ENCODE assay signal across 9 cellular contexts in genomic region chr6:99151634-99152344, GRCh38.
DNase-seq lines count a peak whose midpoint lies in the region; ATAC-seq and TF ChIP-seq lines count a peak whose summit lies in the region.
"Had no signal": no experiment of that assay in that cellular context is flagged by ENCODE, and none has a peak within 500 bp of the region (broad histone marks: within the 10 kb centered on the region; RNA-seq: fewer than 3 reads in every experiment).

No MANE protein-coding gene starts in this region.

- no peak overlapping the region for H3K27ac Mint-ChIP-seq in WTC11
- H3K27ac Mint-ChIP-seq: IgD-negative memory B cell had no signal

- no peaks in the 10 kb centered on the region for H3K36me3 Mint-ChIP-seq in WTC11
- H3K36me3 Mint-ChIP-seq: IgD-negative memory B cell had no signal

- CTCF ChIA-PET in WTC11 (lab: Charles Lee): interaction anchor here (0.6 to 4.0 kb wide), 21 partner anchors 8 to 155 kb away, joined by 3 to 37 read pairs (median 5); no protein-coding TSS in a partner anchor

- H3K27me3 Mint-ChIP-seq in WTC11 (ENCODE audit: low read depth): peaks cover 4% of the 10 kb centered on the region; the same call in 1 of the 2 replicates

- H3K4me1 Mint-ChIP-seq in WTC11: peaks cover 10% of the 10 kb centered on the region

- DNase-seq in 8988T: peak; percentile 31
- peak; percentile 1 for DNase-seq in GM04504 (ENCODE audit: low read depth)
- peak; percentile 8 for DNase-seq in H4 (ENCODE audit: low spot score)
- DNase-seq in WTC11 (ENCODE audit: low spot score): peak; percentile 84
- peak; percentile 45 for DNase-seq in glomerular visceral epithelial cell (ENCODE audit: extremely low spot score)
- peak; percentile 18 for DNase-seq in stimulated activated CD4-positive, alpha-beta T cell treated with anti-CD3 and anti-CD28 coated beads, Interleukin-4, amount 100 ng/mL, for 24 hours
- no peak for DNase-seq in ureter (ENCODE audit: low spot score)

- no peak for TF ChIP-seq EP300 in Ishikawa (IDR thresholded peaks at IDR 0.05; ENCODE audit: borderline replicate concordance)

- POLR2A ChIA-PET in WTC11 (lab: Charles Lee): no interaction called here

- H3K4me3 Mint-ChIP-seq in WTC11: no peak overlapping the region
- H3K4me3 Mint-ChIP-seq: IgD-negative memory B cell had no signal

- peak; percentile 93 for ATAC-seq in WTC11

- TF ChIP-seq RAD21 in Ishikawa (IDR thresholded peaks at IDR 0.05; ENCODE audit: low read depth): peak; percentile 76

- H3K9me3 Mint-ChIP-seq in WTC11: no peaks in the 10 kb centered on the region

- TF ChIP-seq CTCF in WTC11 (IDR thresholded peaks at IDR 0.05): peak; percentile 60

TF ChIP-seq in Ishikawa, 13 proteins besides CTCF, POLR2A, EP300 and RAD21:
- no peak for TF ChIP-seq NFIC (IDR thresholded peaks at IDR 0.05)
- TF ChIP-seq FOXM1 (IDR thresholded peaks at IDR 0.05; ENCODE audit: borderline replicate concordance, low read depth): no peak
- TF ChIP-seq CREB1 (IDR thresholded peaks at IDR 0.05; ENCODE audit: low read depth): no peak
- TF ChIP-seq TEAD4 (IDR thresholded peaks at IDR 0.05): no peak
- TF ChIP-seq TAF1 (IDR thresholded peaks at IDR 0.05; ENCODE audit: low read depth): no peak
- no peak for TF ChIP-seq ZBTB7A (IDR thresholded peaks at IDR 0.05; ENCODE audit: low read depth)
- no peak for TF ChIP-seq TCF12 (IDR thresholded peaks at IDR 0.05; ENCODE audit: low read depth)
- TF ChIP-seq CEBPB (IDR thresholded peaks at IDR 0.05): no peak
- TF ChIP-seq, protein P1, sequence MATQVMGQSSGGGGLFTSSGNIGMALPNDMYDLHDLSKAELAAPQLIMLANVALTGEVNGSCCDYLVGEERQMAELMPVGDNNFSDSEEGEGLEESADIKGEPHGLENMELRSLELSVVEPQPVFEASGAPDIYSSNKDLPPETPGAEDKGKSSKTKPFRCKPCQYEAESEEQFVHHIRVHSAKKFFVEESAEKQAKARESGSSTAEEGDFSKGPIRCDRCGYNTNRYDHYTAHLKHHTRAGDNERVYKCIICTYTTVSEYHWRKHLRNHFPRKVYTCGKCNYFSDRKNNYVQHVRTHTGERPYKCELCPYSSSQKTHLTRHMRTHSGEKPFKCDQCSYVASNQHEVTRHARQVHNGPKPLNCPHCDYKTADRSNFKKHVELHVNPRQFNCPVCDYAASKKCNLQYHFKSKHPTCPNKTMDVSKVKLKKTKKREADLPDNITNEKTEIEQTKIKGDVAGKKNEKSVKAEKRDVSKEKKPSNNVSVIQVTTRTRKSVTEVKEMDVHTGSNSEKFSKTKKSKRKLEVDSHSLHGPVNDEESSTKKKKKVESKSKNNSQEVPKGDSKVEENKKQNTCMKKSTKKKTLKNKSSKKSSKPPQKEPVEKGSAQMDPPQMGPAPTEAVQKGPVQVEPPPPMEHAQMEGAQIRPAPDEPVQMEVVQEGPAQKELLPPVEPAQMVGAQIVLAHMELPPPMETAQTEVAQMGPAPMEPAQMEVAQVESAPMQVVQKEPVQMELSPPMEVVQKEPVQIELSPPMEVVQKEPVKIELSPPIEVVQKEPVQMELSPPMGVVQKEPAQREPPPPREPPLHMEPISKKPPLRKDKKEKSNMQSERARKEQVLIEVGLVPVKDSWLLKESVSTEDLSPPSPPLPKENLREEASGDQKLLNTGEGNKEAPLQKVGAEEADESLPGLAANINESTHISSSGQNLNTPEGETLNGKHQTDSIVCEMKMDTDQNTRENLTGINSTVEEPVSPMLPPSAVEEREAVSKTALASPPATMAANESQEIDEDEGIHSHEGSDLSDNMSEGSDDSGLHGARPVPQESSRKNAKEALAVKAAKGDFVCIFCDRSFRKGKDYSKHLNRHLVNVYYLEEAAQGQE (IDR thresholded peaks at IDR 0.05; ENCODE audit: low read depth): no peak
- TF ChIP-seq EGR1 (IDR thresholded peaks at IDR 0.05): no peak
- no peak for TF ChIP-seq MAX (IDR thresholded peaks at IDR 0.05)

TF ChIP-seq in WTC11, 78 proteins besides CTCF, POLR2A, EP300 and RAD21 (continues in another document):
- TF ChIP-seq ZNF121 (CRISPR knock-in tag; IDR thresholded peaks at IDR 0.05): no peak
- TF ChIP-seq STAT6 (CRISPR knock-in tag; conservative IDR thresholded peaks at IDR 0.05; ENCODE audit: low read depth): no peak
- TF ChIP-seq, protein P2, sequence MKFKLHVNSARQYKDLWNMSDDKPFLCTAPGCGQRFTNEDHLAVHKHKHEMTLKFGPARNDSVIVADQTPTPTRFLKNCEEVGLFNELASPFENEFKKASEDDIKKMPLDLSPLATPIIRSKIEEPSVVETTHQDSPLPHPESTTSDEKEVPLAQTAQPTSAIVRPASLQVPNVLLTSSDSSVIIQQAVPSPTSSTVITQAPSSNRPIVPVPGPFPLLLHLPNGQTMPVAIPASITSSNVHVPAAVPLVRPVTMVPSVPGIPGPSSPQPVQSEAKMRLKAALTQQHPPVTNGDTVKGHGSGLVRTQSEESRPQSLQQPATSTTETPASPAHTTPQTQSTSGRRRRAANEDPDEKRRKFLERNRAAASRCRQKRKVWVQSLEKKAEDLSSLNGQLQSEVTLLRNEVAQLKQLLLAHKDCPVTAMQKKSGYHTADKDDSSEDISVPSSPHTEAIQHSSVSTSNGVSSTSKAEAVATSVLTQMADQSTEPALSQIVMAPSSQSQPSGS (CRISPR knock-in tag; IDR thresholded peaks at IDR 0.05; ENCODE audit: borderline replicate concordance, low read depth): no peak
- TF ChIP-seq PRDM15 (CRISPR knock-in tag; IDR thresholded peaks at IDR 0.05): no peak
- TF ChIP-seq ZNF423 (CRISPR knock-in tag; IDR thresholded peaks at IDR 0.05): no peak
- no peak for TF ChIP-seq IRF2 (CRISPR knock-in tag; IDR thresholded peaks at IDR 0.05; ENCODE audit: borderline replicate concordance, low read depth)
- TF ChIP-seq, protein P3, sequence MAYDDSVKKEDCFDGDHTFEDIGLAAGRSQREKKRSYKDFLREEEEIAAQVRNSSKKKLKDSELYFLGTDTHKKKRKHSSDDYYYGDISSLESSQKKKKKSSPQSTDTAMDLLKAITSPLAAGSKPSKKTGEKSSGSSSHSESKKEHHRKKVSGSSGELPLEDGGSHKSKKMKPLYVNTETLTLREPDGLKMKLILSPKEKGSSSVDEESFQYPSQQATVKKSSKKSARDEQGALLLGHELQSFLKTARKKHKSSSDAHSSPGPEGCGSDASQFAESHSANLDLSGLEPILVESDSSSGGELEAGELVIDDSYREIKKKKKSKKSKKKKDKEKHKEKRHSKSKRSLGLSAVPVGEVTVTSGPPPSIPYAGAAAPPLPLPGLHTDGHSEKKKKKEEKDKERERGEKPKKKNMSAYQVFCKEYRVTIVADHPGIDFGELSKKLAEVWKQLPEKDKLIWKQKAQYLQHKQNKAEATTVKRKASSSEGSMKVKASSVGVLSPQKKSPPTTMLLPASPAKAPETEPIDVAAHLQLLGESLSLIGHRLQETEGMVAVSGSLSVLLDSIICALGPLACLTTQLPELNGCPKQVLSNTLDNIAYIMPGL (CRISPR knock-in tag; IDR thresholded peaks at IDR 0.05): no peak
